Comparison of ENCODE assay signal across 20 cellular contexts in the genomic region with DNA sequence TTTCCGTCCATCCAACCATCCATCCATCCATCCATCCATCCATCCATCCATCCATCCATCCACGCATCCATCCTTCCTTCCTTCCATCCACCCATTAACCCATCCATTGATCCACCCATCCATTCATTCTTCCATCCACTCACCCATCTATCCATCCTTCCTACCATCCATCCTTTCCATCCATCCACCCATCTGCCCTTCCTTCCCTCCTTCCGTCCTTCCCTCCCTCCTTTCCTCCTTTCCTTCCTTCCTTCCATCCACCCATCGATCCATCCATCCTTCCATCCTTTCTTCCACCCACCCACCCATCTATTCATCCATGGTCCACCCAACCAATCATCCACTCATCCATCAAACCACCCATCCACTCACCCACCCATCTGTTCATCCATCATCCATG.
DNase-seq lines count a peak whose midpoint lies in the region; ATAC-seq and TF ChIP-seq lines count a peak whose summit lies in the region.
"Had no signal": no experiment of that assay in that cellular context is flagged by ENCODE, and none has a peak within 500 bp of the region (broad histone marks: within the 10 kb centered on the region; RNA-seq: fewer than 3 reads in every experiment).

No MANE protein-coding gene starts in this region.

- H3K4me3 ChIP-seq in Caco-2 (ENCODE audit: low read depth, low read length): no peak overlapping the region
- H3K4me3 ChIP-seq in sigmoid colon: no peak overlapping the region
- H3K4me3 ChIP-seq: A549, Peyer's patch had no signal

- POLR2A ChIA-PET in Caco-2 (lab: Charles Lee): no interaction called here
- POLR2A ChIA-PET in T-cell (lab: Charles Lee): no interaction called here

- H3K4me1 ChIP-seq in Caco-2 (no peaks in the 10 kb centered on the region), sigmoid colon (no peaks in the 10 kb centered on the region)
- H3K4me1 ChIP-seq: A549, Peyer's patch had no signal

- H3K27me3 ChIP-seq in Caco-2 (replicated peaks; ENCODE audit: control insufficient read depth, insufficient read depth, low read length) (no peaks in the 10 kb centered on the region), sigmoid colon (no peaks in the 10 kb centered on the region)
- H3K27me3 ChIP-seq: Peyer's patch had no signal

- BruUV-seq in Caco-2 (replicated peaks; lab: Mats Ljungman, UMichigan): no TSS peak

- H3K4me1 Mint-ChIP-seq in Caco-2 (ENCODE audit: low read depth, unreplicated experiment) (no peaks in the 10 kb centered on the region), glutamatergic neuron (ENCODE audit: low read depth, unreplicated experiment) (no peaks in the 10 kb centered on the region), T-cell (no peaks in the 10 kb centered on the region)
- H3K4me1 Mint-ChIP-seq: B cell; CD4-positive, CD25-positive, alpha-beta regulatory T cell had no signal

- peaks cover 42% of the 10 kb centered on the region for H3K36me3 Mint-ChIP-seq in Caco-2 (ENCODE audit: insufficient read depth, unreplicated experiment)
- H3K36me3 Mint-ChIP-seq in glutamatergic neuron (ENCODE audit: unreplicated experiment): no peaks in the 10 kb centered on the region
- peaks cover 5% of the 10 kb centered on the region for H3K36me3 Mint-ChIP-seq in T-cell

- no peak for ATAC-seq in HG03196 (IDR thresholded peaks at IDR 0.05; ENCODE audit: unreplicated experiment)
- ATAC-seq in T-cell (replicated peaks in 1 of 4): no peak
- ATAC-seq: A549 had no signal

- H3K4me3 Mint-ChIP-seq in Caco-2 (ENCODE audit: unreplicated experiment) (peak overlapping the region; percentile 48), glutamatergic neuron (ENCODE audit: unreplicated experiment) (no peak overlapping the region), T-cell (no peak overlapping the region)
- H3K4me3 Mint-ChIP-seq: B cell; CD4-positive, CD25-positive, alpha-beta regulatory T cell; HFFc6 had no signal

- H3K27ac ChIP-seq in sigmoid colon: no peak overlapping the region
- H3K27ac ChIP-seq: A549, Peyer's patch had no signal

- H3K27ac Mint-ChIP-seq in Caco-2 (ENCODE audit: unreplicated experiment) (no peak overlapping the region), glutamatergic neuron (ENCODE audit: unreplicated experiment) (peak overlapping the region; percentile 72), T-cell (no peak overlapping the region)
- H3K27ac Mint-ChIP-seq: B cell; CD4-positive, CD25-positive, alpha-beta regulatory T cell; HFFc6 had no signal

- intact Hi-C loops in Caco-2 (cut with micrococcal nuclease; ENCODE audit: unreplicated experiment): no loop called here
- intact Hi-C loops in sigmoid colon (cut with DNase I): no loop called here

- H3K9me3 Mint-ChIP-seq in Caco-2 (ENCODE audit: unreplicated experiment) (no peaks in the 10 kb centered on the region), glutamatergic neuron (ENCODE audit: unreplicated experiment) (peaks cover 8% of the 10 kb centered on the region), T-cell (no peaks in the 10 kb centered on the region)
- H3K9me3 Mint-ChIP-seq: CD4-positive, CD25-positive, alpha-beta regulatory T cell; HFFc6 had no signal

- no peak for TF ChIP-seq CTCF in Caco-2 (IDR thresholded peaks at IDR 0.05; ENCODE audit: insufficient read depth in 1 of 2, low read depth in 1 of 2, low read length in 1 of 2, severe bottlenecking in 1 of 2, unreplicated experiment in 1 of 2)
- TF ChIP-seq CTCF in glutamatergic neuron (IDR thresholded peaks at IDR 0.05; ENCODE audit: partially characterized antibody, unreplicated experiment): no peak
- TF ChIP-seq CTCF in sigmoid colon (IDR thresholded peaks at IDR 0.05): no peak

- H3K9me3 ChIP-seq in Caco-2: no peaks in the 10 kb centered on the region
- H3K9me3 ChIP-seq in sigmoid colon: no peaks in the 10 kb centered on the region
- H3K9me3 ChIP-seq: A549, Peyer's patch had no signal

- H3K27me3 Mint-ChIP-seq in Caco-2 (ENCODE audit: insufficient read depth, unreplicated experiment) (no peaks in the 10 kb centered on the region), glutamatergic neuron (ENCODE audit: unreplicated experiment) (peaks cover 12% of the 10 kb centered on the region), T-cell (no peaks in the 10 kb centered on the region)
- H3K27me3 Mint-ChIP-seq: B cell had no signal

- H3K36me3 ChIP-seq in Caco-2 (ENCODE audit: control insufficient read depth, insufficient read depth, low read length): no peaks in the 10 kb centered on the region
- H3K36me3 ChIP-seq in sigmoid colon: peaks cover 0 to 32% (median 14%) of the 10 kb centered on the region in 4 donors

- TF ChIP-seq POLR2A in sigmoid colon (IDR thresholded peaks at IDR 0.05): no peak

- DNase-seq in Caco-2: no peak
- DNase-seq in glutamatergic neuron: no peak
- DNase-seq in sigmoid colon: peak; percentile 3
- no peak for DNase-seq in pons (ENCODE audit: low spot score)
- no peak for DNase-seq in activated CD4-positive, alpha-beta T cell treated with anti-CD3 and anti-CD28 coated beads for 1 hour
- DNase-seq in T-cell: no peak
- DNase-seq: CD4-positive, CD25-positive, alpha-beta regulatory T cell; DMS79; HFFc6; KG1; NCI-H1092; NCI-H1436; NCI-H187 treated with DMSO at 0.1 percent for 48 hours; NCI-H2107; NCI-H446 treated with DMSO at 0.1 percent for 48 hours; Peyer's patch had no signal

- 60 to 71% methylated on average over 4 of the region's 4 CpGs for WGBS in sigmoid colon, 2 donors

- TF ChIP-seq EP300 in sigmoid colon (IDR thresholded peaks at IDR 0.05): no peak

- CTCF ChIA-PET in Caco-2 (lab: Charles Lee) (no interaction called here), T-cell (lab: Charles Lee) (interaction anchor here in 1 of 2 donors (0.6 kb wide), 1 partner anchor 297 kb away, joined by 9 read pairs; no protein-coding TSS in a partner anchor)

TF ChIP-seq in PFSK-1, 5 proteins besides CTCF, POLR2A, EP300 and RAD21:
- TF ChIP-seq SIN3A (IDR thresholded peaks at IDR 0.05; ENCODE audit: borderline replicate concordance, insufficient read depth, low read length) (no peak), POLR2AphosphoS5 (IDR thresholded peaks at IDR 0.05; ENCODE audit: low read depth, low read length) (0 out of 2 replicates have a peak, but pooled peaks have one; percentile 20)
